In the genomic region with DNA sequence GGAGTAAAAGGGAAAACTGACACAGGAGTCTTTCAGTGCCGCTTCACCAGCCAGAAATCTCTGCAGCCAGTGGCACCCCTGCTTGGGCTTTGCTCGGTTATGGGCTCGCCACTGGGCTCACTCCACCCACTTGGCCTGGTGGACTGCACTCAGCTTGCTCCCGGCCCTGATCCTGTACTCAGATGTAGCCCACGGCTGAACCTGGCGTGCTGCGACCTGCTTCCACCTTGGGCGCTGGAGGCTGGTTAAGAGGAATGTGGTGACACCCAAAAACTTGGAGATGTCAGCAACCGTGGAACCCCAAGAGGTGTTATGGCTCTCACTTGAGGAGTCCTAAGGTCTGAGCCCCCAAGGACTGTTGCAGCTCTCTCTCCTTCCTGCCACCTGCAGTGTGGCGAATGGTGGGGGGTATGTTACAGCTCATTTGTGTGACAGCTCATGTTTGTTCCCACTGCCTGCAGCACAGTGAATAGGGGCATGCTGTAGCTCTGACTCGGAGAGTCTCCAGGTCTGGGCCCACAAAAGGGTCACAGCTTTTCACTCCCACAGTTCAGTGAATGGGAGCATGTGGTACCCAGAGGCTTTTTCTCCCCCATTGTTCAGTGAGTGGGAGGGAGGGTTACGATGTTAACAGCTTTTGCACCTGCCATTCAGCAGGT, we compare ENCODE assay signal across 1 cellular context.
TF ChIP-seq lines count a peak whose summit lies in the region.

No MANE protein-coding gene starts in this region.

TF ChIP-seq in H1, 55 proteins besides CTCF, POLR2A, EP300 and RAD21 (continued from another document):
- no peak for TF ChIP-seq ZNF274 (IDR thresholded peaks at IDR 0.05; ENCODE audit: borderline replicate concordance, extremely low read depth, low read length)
